Comparison of ENCODE assay signal across 16 cellular contexts in the genomic region with DNA sequence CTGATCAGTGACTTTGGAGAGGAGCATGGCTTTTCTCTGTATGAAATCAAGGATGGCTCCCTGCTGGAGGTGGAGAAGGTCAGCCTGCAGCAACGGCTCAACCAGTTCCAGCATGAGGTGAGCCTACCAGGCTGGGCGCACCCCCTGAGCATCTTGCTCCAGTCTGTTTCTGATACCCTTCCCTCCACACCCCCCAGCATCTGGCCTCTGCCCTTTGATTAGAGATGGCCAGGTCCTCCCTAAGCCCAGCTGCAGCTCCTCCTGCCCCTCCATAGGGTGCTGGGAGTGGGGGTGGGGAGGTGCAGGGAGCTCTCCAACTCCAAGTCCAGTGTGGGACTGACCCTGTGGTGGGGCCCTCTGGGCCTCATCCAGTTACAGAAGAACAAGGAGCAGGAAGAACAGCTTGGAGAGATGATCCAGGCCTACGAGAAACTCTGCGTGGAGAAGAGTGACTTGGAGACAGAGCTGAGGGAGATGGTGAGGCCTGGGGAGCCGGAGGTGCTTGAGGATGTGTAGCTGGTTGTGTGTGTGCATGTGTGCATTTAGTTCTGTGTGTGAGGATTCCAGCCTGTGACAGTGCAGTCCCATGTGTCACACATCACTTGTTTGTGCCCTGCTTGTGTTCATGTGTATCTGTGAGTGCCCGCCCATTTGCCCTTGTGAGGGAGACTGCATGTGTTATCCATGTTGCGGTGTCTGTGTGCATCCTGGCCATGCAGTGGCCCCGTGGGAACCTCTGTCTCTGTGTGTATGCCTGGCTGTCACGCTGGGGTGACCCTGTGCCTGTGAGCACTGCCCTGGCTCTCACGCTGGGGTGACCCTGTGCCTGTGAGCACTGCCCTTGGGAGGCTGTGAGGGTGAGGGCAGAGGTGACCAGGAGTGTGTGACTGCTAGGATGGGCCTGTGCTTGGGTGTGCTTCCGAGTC. TPM values are rescaled to one million over a fixed set of nuclear protein-coding genes. Genes with fewer than 3 reads are reported as not detected.
A peak's percentile ranks its signal among the peaks of the same experiment; 100 is the strongest.
DNase-seq lines count a peak whose midpoint lies in the region; ATAC-seq, FAIRE-seq and TF ChIP-seq lines count a peak whose summit lies in the region.
"Had no signal": no experiment of that assay in that cellular context is flagged by ENCODE, and none has a peak within 500 bp of the region (broad histone marks: within the 10 kb centered on the region; RNA-seq: fewer than 3 reads in every experiment).

No MANE protein-coding gene starts in this region.

- peaks cover 0 to 43% (median 17%) of the 10 kb centered on the region in 4 donors for H3K4me1 Mint-ChIP-seq in CD4-positive, CD25-positive, alpha-beta regulatory T cell
- H3K4me1 Mint-ChIP-seq in astrocyte (ENCODE audit: low read depth, unreplicated experiment), result peaks cover 20% of the 10 kb centered on the region
- H3K4me1 Mint-ChIP-seq in nephron progenitor cell, result peaks cover 66% of the 10 kb centered on the region
- peaks cover 22% of the 10 kb centered on the region for H3K4me1 Mint-ChIP-seq in osteocyte (ENCODE audit: unreplicated experiment)

- peak overlapping the region in 2 of 3 donors; percentile 60 to 88 for H3K27ac Mint-ChIP-seq in CD4-positive, CD25-positive, alpha-beta regulatory T cell
- no peak overlapping the region for H3K27ac Mint-ChIP-seq in astrocyte (ENCODE audit: unreplicated experiment)
- H3K27ac Mint-ChIP-seq in nephron progenitor cell, result peak overlapping the region; percentile 78
- no peak overlapping the region for H3K27ac Mint-ChIP-seq in osteocyte (ENCODE audit: unreplicated experiment)

- H3K79me2 ChIP-seq in astrocyte (ENCODE audit: insufficient read depth, low read length), result no peaks in the 10 kb centered on the region

- no peak for DNase-seq in CD4-positive, CD25-positive, alpha-beta regulatory T cell
- DNase-seq in GM18507 (ENCODE audit: extremely low spot score, insufficient read length, low read depth) (no peak), astrocyte (ENCODE audit: low read depth) (no peak), nephron progenitor cell (no peak), osteocyte (ENCODE audit: extremely low spot score, unreplicated experiment) (no peak), NCI-H1105 treated with DMSO at 0.1 percent for 48 hours (lab: John Stamatoyannopoulos, UW) (no peak)
- DNase-seq in stimulated activated naive CD4-positive, alpha-beta T cell (lab: John Stamatoyannopoulos, UW), result no peak
- DNase-seq: effector memory CD4-positive, alpha-beta T cell; NCI-H1694; NCI-H526 treated with DMSO at 0.1 percent for 48 hours; Right ventricle myocardium superior; testis had no signal

- H3K27ac ChIP-seq in CD4-positive, CD25-positive, alpha-beta regulatory T cell (ENCODE audit: insufficient read depth, low read length, poor library complexity, severe bottlenecking), result no peak overlapping the region
- H3K27ac ChIP-seq in astrocyte (ENCODE audit: low read depth, low read length), result no peak overlapping the region
- H3K27ac ChIP-seq: testis had no signal

- no peak overlapping the region for H2AFZ ChIP-seq in astrocyte (ENCODE audit: low read depth, low read length)

- no peaks in the 10 kb centered on the region for H3K36me3 Mint-ChIP-seq in CD4-positive, CD25-positive, alpha-beta regulatory T cell
- H3K36me3 Mint-ChIP-seq in astrocyte (ENCODE audit: low read depth, unreplicated experiment), result peaks cover 15% of the 10 kb centered on the region
- H3K36me3 Mint-ChIP-seq in nephron progenitor cell (ENCODE audit: low read depth), result peaks cover 9% of the 10 kb centered on the region
- H3K36me3 Mint-ChIP-seq in osteocyte (ENCODE audit: unreplicated experiment), result peaks cover 7% of the 10 kb centered on the region

- H4K20me1 ChIP-seq in astrocyte (ENCODE audit: insufficient read depth, low read length), result peaks cover 46% of the 10 kb centered on the region

- H3K4me2 ChIP-seq in astrocyte (ENCODE audit: low read length), result no peak overlapping the region

- peaks cover 24% of the 10 kb centered on the region for H3K27me3 Mint-ChIP-seq in CD4-positive, CD25-positive, alpha-beta regulatory T cell
- H3K27me3 Mint-ChIP-seq in astrocyte (ENCODE audit: low read depth, unreplicated experiment) (no peaks in the 10 kb centered on the region), nephron progenitor cell (ENCODE audit: low read depth, poor library complexity) (peaks cover 2% of the 10 kb centered on the region), osteocyte (ENCODE audit: unreplicated experiment) (no peaks in the 10 kb centered on the region)

- no peaks in the 10 kb centered on the region for H3K9me3 Mint-ChIP-seq in CD4-positive, CD25-positive, alpha-beta regulatory T cell
- H3K9me3 Mint-ChIP-seq in astrocyte (ENCODE audit: unreplicated experiment) (no peaks in the 10 kb centered on the region), nephron progenitor cell (no peaks in the 10 kb centered on the region), osteocyte (ENCODE audit: unreplicated experiment) (no peaks in the 10 kb centered on the region)

- FAIRE-seq in GM18507 (lab: Jason Lieb, UNC), result peak; percentile 54
- FAIRE-seq in astrocyte (lab: Jason Lieb, UNC), result no peak
- FAIRE-seq: frontal cortex, islet of Langerhans had no signal

- no peaks in the 10 kb centered on the region for H3K27me3 ChIP-seq in CD4-positive, CD25-positive, alpha-beta regulatory T cell (ENCODE audit: control insufficient read depth, insufficient read depth, low read length)
- H3K27me3 ChIP-seq in astrocyte (ENCODE audit: insufficient read depth, low read length), result no peaks in the 10 kb centered on the region
- H3K27me3 ChIP-seq: testis had no signal

- H3K4me1 ChIP-seq in CD4-positive, CD25-positive, alpha-beta regulatory T cell (ENCODE audit: control insufficient read depth, insufficient read depth, low read length, poor library complexity, severe bottlenecking), result peaks cover 26% of the 10 kb centered on the region
- H3K4me1 ChIP-seq in astrocyte (ENCODE audit: insufficient read depth, low read length), result peaks cover 12% of the 10 kb centered on the region

- TF ChIP-seq CTCF in astrocyte (IDR thresholded peaks at IDR 0.05; ENCODE audit: insufficient read depth, low read depth, low read length) (no peak), nephron progenitor cell (IDR thresholded peaks at IDR 0.05) (no peak), osteocyte (IDR thresholded peaks at IDR 0.05) (no peak)

- H3K36me3 ChIP-seq in CD4-positive, CD25-positive, alpha-beta regulatory T cell (ENCODE audit: control insufficient read depth, insufficient read depth, low read length), result no peaks in the 10 kb centered on the region
- H3K36me3 ChIP-seq in astrocyte (ENCODE audit: insufficient read depth, low read length), result no peaks in the 10 kb centered on the region

- no peak for ATAC-seq in CD4-positive, CD25-positive, alpha-beta regulatory T cell (ENCODE audit: low read depth in 2 of 2)

- H3K4me3 ChIP-seq in CD4-positive, CD25-positive, alpha-beta regulatory T cell (ENCODE audit: low read depth, low read length), result no peak overlapping the region
- H3K4me3 ChIP-seq in astrocyte (ENCODE audit: insufficient read depth, low read depth, low read length), result no peak overlapping the region
- H3K4me3 ChIP-seq: testis had no signal

- H3K9ac ChIP-seq in astrocyte (ENCODE audit: low read length), result no peak overlapping the region

- no peaks in the 10 kb centered on the region for H3K9me3 ChIP-seq in CD4-positive, CD25-positive, alpha-beta regulatory T cell (ENCODE audit: control insufficient read depth in 2 of 2, low read length in 2 of 2)
- no peaks in the 10 kb centered on the region for H3K9me3 ChIP-seq in astrocyte (ENCODE audit: insufficient read depth, low read depth, low read length)
- H3K9me3 ChIP-seq: testis had no signal

- peak overlapping the region; percentile 7 to 70 (median 62) for H3K4me3 Mint-ChIP-seq in CD4-positive, CD25-positive, alpha-beta regulatory T cell
- H3K4me3 Mint-ChIP-seq in astrocyte (ENCODE audit: unreplicated experiment) (peak overlapping the region; percentile 60), nephron progenitor cell (peak overlapping the region; percentile 64), osteocyte (ENCODE audit: unreplicated experiment) (no peak overlapping the region)

RNA-seq across cellular contexts. Expression of a gene that starts 3.0 kb away (rescaled TPM):
- total RNA-seq in CD4-positive, CD25-positive, alpha-beta regulatory T cell, result 6.1 TPM
- polyA plus RNA-seq in CD4-positive, CD25-positive, alpha-beta regulatory T cell, result under 1 TPM; 0.11 to 0.60 (median 0.51) TPM
- total RNA-seq in astrocyte (26.7 and 28.2 TPM in 2 replicates), osteocyte (16.5 and 17.4 TPM in 2 replicates)

RNA-seq across cellular contexts. Expression of a gene that starts 36.1 kb away (rescaled TPM):
- 15.7 TPM for total RNA-seq in CD4-positive, CD25-positive, alpha-beta regulatory T cell
- 1 to 10 TPM; 3.8 to 8.5 (median 5.2) TPM for polyA plus RNA-seq in CD4-positive, CD25-positive, alpha-beta regulatory T cell
- total RNA-seq in astrocyte (not detected in 2 replicates), osteocyte (not detected in 2 replicates)
- total RNA-seq: myocyte, skeletal muscle tissue had no signal

RNA-seq across cellular contexts. Expression of a gene that starts 47.3 kb away (rescaled TPM):
- total RNA-seq in CD4-positive, CD25-positive, alpha-beta regulatory T cell, result 242 TPM
- polyA plus RNA-seq in CD4-positive, CD25-positive, alpha-beta regulatory T cell, result 10 to 100 TPM; 20.4 to 27.2 (median 23.3) TPM
- 467 and 491 TPM in 2 replicates for total RNA-seq in astrocyte
- 301 and 304 TPM in 2 replicates for total RNA-seq in osteocyte

Comparison
In these comparisons a context has a peak if more than half of its experiments do, and no peak if none do; other contexts are left out.
1. H3K27ac Mint-ChIP-seq: peak in CD4-positive, CD25-positive, alpha-beta regulatory T cell (2 of 3) and nephron progenitor cell (single experiment); none in astrocyte (single experiment) and osteocyte (single experiment).
2. RNA of a gene that starts 36.1 kb away (total RNA-seq): 15.7 TPM in CD4-positive, CD25-positive, alpha-beta regulatory T cell (single experiment); not detected in astrocyte and not detected in osteocyte; every median in the first group is over 10 times any median in the second.